ENCODE assay signal across 26 cellular contexts in genomic region chr20:63061051-63061531, GRCh38. TPM values are rescaled to one million over a fixed set of nuclear protein-coding genes. Genes with fewer than 3 reads are reported as not detected.
DNase-seq lines count a peak whose midpoint lies in the region; ATAC-seq and TF ChIP-seq lines count a peak whose summit lies in the region.
"Had no signal": no experiment of that assay in that cellular context is flagged by ENCODE, and none has a peak within 500 bp of the region (broad histone marks: within the 10 kb centered on the region; RNA-seq: fewer than 3 reads in every experiment).

No MANE protein-coding gene starts in this region.

- H3K27me3 ChIP-seq in Peyer's patch = no peaks in the 10 kb centered on the region

- peaks cover 0 to 6% (median 1%) of the 10 kb centered on the region in 4 donors for H3K4me1 ChIP-seq in Peyer's patch
- H3K4me1 ChIP-seq: body of pancreas had no signal

- DNase-seq in activated CD8-positive, alpha-beta memory T cell treated with anti-CD3 and anti-CD28 coated beads, Interleukin-2, amount 50 U/mL, for 48 hours = peak; percentile 32
- DNase-seq in activated CD8-positive, alpha-beta memory T cell treated with anti-CD3 and anti-CD28 coated beads, Interleukin-2, amount 50 U/mL, for 4 hours = no peak
- peak in 2 of 3 donors; percentile 22 to 28 for DNase-seq in Peyer's patch
- DNase-seq in left ventricle myocardium superior = peak; percentile 24
- DNase-seq in sciatic nerve (ENCODE audit: low spot score) = peak; percentile 50
- DNase-seq in NCI-H526 treated with DMSO at 0.1 percent for 48 hours (lab: John Stamatoyannopoulos, UW) = no peak
- DNase-seq: 8988T; activated CD8-positive, alpha-beta T cell treated with anti-CD3 and anti-CD28 coated beads for 36 hours; activated T-cell treated with anti-CD3 and anti-CD28 coated beads, Interleukin-2, amount 50 U/mL, for 24 hours; DMS53; GDM1; HCEC 1CT; left colon; NCI-H1436 treated with DMSO at 0.1 percent for 48 hours; NCI-H510A; stimulated activated CD4-positive, alpha-beta T cell treated with anti-CD3 and anti-CD28 coated beads, Interleukin-1b, Interleukin-23, amount 100 ng/mL, for 48 hours; T-helper 9 cell had no signal

- H3K9me3 ChIP-seq in Peyer's patch = no peaks in the 10 kb centered on the region
- H3K9me3 ChIP-seq: body of pancreas had no signal

- ATAC-seq in left ventricle myocardium superior (no peak), sciatic nerve (no peak), HG02884 (IDR thresholded peaks at IDR 0.05; ENCODE audit: unreplicated experiment) (no peak), HG03097 (IDR thresholded peaks at IDR 0.05; ENCODE audit: low FRiP score, unreplicated experiment) (no peak)
- ATAC-seq: activated CD8-positive, alpha-beta T cell treated with anti-CD3 and anti-CD28 coated beads for 36 hours; body of pancreas; K562; left colon; stimulated activated effector memory CD8-positive, alpha-beta T cell treated with anti-CD3 and anti-CD28 coated beads, Interleukin-12 subunit alpha, Interleukin-12 subunit beta, amount 100 ng/mL, for 72 hours had no signal

- no peak for TF ChIP-seq CTCF in Peyer's patch (IDR thresholded peaks at IDR 0.05)

- no peak for TF ChIP-seq POLR2A in Peyer's patch (IDR thresholded peaks at IDR 0.05)

- intact Hi-C loops in left ventricle myocardium superior (cut with micrococcal nuclease) = no loop called here
- intact Hi-C loops in sciatic nerve (cut with DNase I) = no loop called here

- no peak overlapping the region for H3K4me3 ChIP-seq in Peyer's patch
- H3K4me3 ChIP-seq: body of pancreas, K562, MG63, SK-N-MC had no signal

- no peak overlapping the region for H3K27ac ChIP-seq in Peyer's patch
- H3K27ac ChIP-seq: body of pancreas, SK-N-MC had no signal

- H3K36me3 ChIP-seq in Peyer's patch = no peaks in the 10 kb centered on the region
- H3K36me3 ChIP-seq: MG63 had no signal

RNA-seq across cellular contexts. Expression of gene BHLHE23, which starts 54.3 kb away (rescaled TPM):
- total RNA-seq in Peyer's patch (not detected), left ventricle myocardium superior (not detected), sciatic nerve (not detected)
- total RNA-seq: activated CD8-positive, alpha-beta T cell treated with anti-CD3 and anti-CD28 coated beads for 36 hours; body of pancreas; glomerular endothelial cell; K562; left colon; mesothelial cell of epicardium had no signal

Comparison
In these comparisons a context has a peak if more than half of its experiments do, and no peak if none do; other contexts are left out.
1. DNase-seq: peak in activated CD8-positive, alpha-beta memory T cell treated with anti-CD3 and anti-CD28 coated beads, Interleukin-2, amount 50 U/mL, for 48 hours (single experiment), Peyer's patch (2 of 3), left ventricle myocardium superior (single experiment) and sciatic nerve (single experiment); none in activated CD8-positive, alpha-beta memory T cell treated with anti-CD3 and anti-CD28 coated beads, Interleukin-2, amount 50 U/mL, for 4 hours (single experiment) and NCI-H526 treated with DMSO at 0.1 percent for 48 hours (single experiment).